8 cellular contexts compared by ENCODE assay signal in genomic region chr20:54173653-54174451, GRCh38. TPM values are rescaled to one million over a fixed set of nuclear protein-coding genes. Genes with fewer than 3 reads are reported as not detected.
DNase-seq lines count a peak whose midpoint lies in the region; ATAC-seq and TF ChIP-seq lines count a peak whose summit lies in the region.

Gene CYP24A1 (minus strand): TSS chr20:54173986. CDS start chr20:54173579, 407 bp downstream.

- CTCF ChIA-PET in naive thymus-derived CD4-positive, alpha-beta T cell (lab: Charles Lee), result no interaction called here

- H3K9ac ChIP-seq in HUES64 (ENCODE audit: low read depth, low read length), result no peak within 1 kb of the TSS

- H3K36me3 Mint-ChIP-seq in central memory CD8-positive, alpha-beta T cell (ENCODE audit: insufficient read depth), result peaks cover 2% of the 10 kb centered on the region
- H3K36me3 Mint-ChIP-seq in naive thymus-derived CD4-positive, alpha-beta T cell, result peaks cover 0 to 3% (median 0%) of the 10 kb centered on the region in 5 donors

- peaks cover 80% of the 10 kb centered on the region for H3K27me3 Mint-ChIP-seq in central memory CD8-positive, alpha-beta T cell
- H3K27me3 Mint-ChIP-seq in naive thymus-derived CD4-positive, alpha-beta T cell, result peaks cover 73 to 85% (median 75%) of the 10 kb centered on the region in 5 donors

- peak within 1 kb of the TSS; percentile 55 for H3K4me3 Mint-ChIP-seq in central memory CD8-positive, alpha-beta T cell
- H3K4me3 Mint-ChIP-seq in naive thymus-derived CD4-positive, alpha-beta T cell, result peak within 1 kb of the TSS; percentile 47 to 83 (median 73)

- POLR2A ChIA-PET in naive thymus-derived CD4-positive, alpha-beta T cell (lab: Charles Lee), result no interaction called here

- H3K27ac Mint-ChIP-seq in central memory CD8-positive, alpha-beta T cell (ENCODE audit: low read depth), result no peak within 1 kb of the TSS
- no peak within 1 kb of the TSS for H3K27ac Mint-ChIP-seq in naive thymus-derived CD4-positive, alpha-beta T cell

- H3K27me3 ChIP-seq in HUES64 (ENCODE audit: insufficient read depth, low read length), result peaks cover 80% of the 10 kb centered on the region
- peaks cover 0 to 6% of the 10 kb centered on the region in 2 donors for H3K27me3 ChIP-seq in naive thymus-derived CD4-positive, alpha-beta T cell (ENCODE audit: control insufficient read depth in 2 of 2, insufficient read depth in 2 of 2, low read length in 2 of 2)

- TF ChIP-seq CTCF in GM13977 (IDR thresholded peaks at IDR 0.05; ENCODE audit: extremely low read depth, insufficient read depth, missing control alignments), result no peak

- no peaks in the 10 kb centered on the region for H3K9me3 Mint-ChIP-seq in central memory CD8-positive, alpha-beta T cell
- H3K9me3 Mint-ChIP-seq in naive thymus-derived CD4-positive, alpha-beta T cell, result peaks cover 0 to 6% (median 0%) of the 10 kb centered on the region in 11 donors

- DNase-seq in CD1c-positive myeloid dendritic cell (ENCODE audit: extremely low spot score) (peak; percentile 20), GM13977 (ENCODE audit: low spot score) (no peak)
- DNase-seq in central memory CD8-positive, alpha-beta T cell (ENCODE audit: low spot score in 2 of 2), result no peak
- DNase-seq in naive thymus-derived CD4-positive, alpha-beta T cell, result no peak

- intact Hi-C loops in naive thymus-derived CD4-positive, alpha-beta T cell (cut with micrococcal nuclease), result no loop called here

- in situ Hi-C loops in GM13977 (cut with MboI; ENCODE audit: low pct_unique_long_range_greater_than_20kb, low sequenced_read_pairs, unreplicated experiment), result no loop called here

- peak within 1 kb of the TSS; percentile 47 for H3K4me3 ChIP-seq in HUES64 (ENCODE audit: low read length)
- H3K4me3 ChIP-seq in naive thymus-derived CD4-positive, alpha-beta T cell (ENCODE audit: low read length), result no peak within 1 kb of the TSS

- no peak for ATAC-seq in central memory CD8-positive, alpha-beta T cell (replicated peaks; ENCODE audit: extremely low read depth, poor library complexity, severe bottlenecking)
- peak; percentile 27 for ATAC-seq in naive thymus-derived CD4-positive, alpha-beta T cell
- ATAC-seq in GM18907 (IDR thresholded peaks at IDR 0.05; ENCODE audit: unreplicated experiment), result no peak
- ATAC-seq in GM18870 (IDR thresholded peaks at IDR 0.05; ENCODE audit: unreplicated experiment), result no peak
- ATAC-seq in HG03159 (IDR thresholded peaks at IDR 0.05; ENCODE audit: unreplicated experiment), result no peak

- H3K9me3 ChIP-seq in HUES64 (ENCODE audit: insufficient read depth, low read depth, low read length), result no peaks in the 10 kb centered on the region
- H3K9me3 ChIP-seq in naive thymus-derived CD4-positive, alpha-beta T cell (ENCODE audit: control insufficient read depth in 2 of 3, low read length in 3 of 3), result no peaks in the 10 kb centered on the region

- 3% methylated on average over 61 of the region's 61 CpGs for WGBS in HUES64

- H3K4me1 ChIP-seq in HUES64 (ENCODE audit: insufficient read depth, low read length), result peaks cover 15% of the 10 kb centered on the region
- H3K4me1 ChIP-seq in naive thymus-derived CD4-positive, alpha-beta T cell (ENCODE audit: control insufficient read depth in 2 of 2, insufficient read depth in 2 of 2, low read length in 2 of 2), result peaks cover 0 to 5% of the 10 kb centered on the region in 2 donors

- H3K36me3 ChIP-seq in HUES64 (ENCODE audit: insufficient read depth, low read length), result no peaks in the 10 kb centered on the region
- H3K36me3 ChIP-seq in naive thymus-derived CD4-positive, alpha-beta T cell (ENCODE audit: control insufficient read depth in 2 of 3, insufficient read depth in 3 of 3, low read length in 3 of 3), result no peaks in the 10 kb centered on the region

- H3K4me1 Mint-ChIP-seq in central memory CD8-positive, alpha-beta T cell, result peaks cover 6% of the 10 kb centered on the region
- H3K4me1 Mint-ChIP-seq in naive thymus-derived CD4-positive, alpha-beta T cell, result peaks cover 11 to 26% (median 24%) of the 10 kb centered on the region in 7 donors

- H3K27ac ChIP-seq in HUES64 (ENCODE audit: low read depth, low read length), result no peak within 1 kb of the TSS
- H3K27ac ChIP-seq in naive thymus-derived CD4-positive, alpha-beta T cell (ENCODE audit: low read depth, low read length), result no peak within 1 kb of the TSS

RNA-seq across cellular contexts. Expression of gene CYP24A1, which starts in this region (rescaled TPM):
- not detected for polyA plus RNA-seq in HUES64 (2013, experiment 1 of 2)
- not detected for polyA plus RNA-seq in HUES64 (2013, experiment 2 of 2)
- total RNA-seq in naive thymus-derived CD4-positive, alpha-beta T cell, result under 1 TPM in 1 of 5 experiments, not detected in 4; 0.78 TPM
- not detected for polyA plus RNA-seq in naive thymus-derived CD4-positive, alpha-beta T cell

Comparison
In these comparisons a context has a peak if more than half of its experiments do, and no peak if none do; other contexts are left out.
1. Peak in ATAC-seq in naive thymus-derived CD4-positive, alpha-beta T cell; RNA of the gene not detected or under 1 TPM.